35 cellular contexts compared by ENCODE assay signal in genomic region chr2:238640486-238640885, GRCh38.
"Had no signal": no experiment of that assay in that cellular context is flagged by ENCODE, and none has a peak within 500 bp of the region (broad histone marks: within the 10 kb centered on the region; RNA-seq: fewer than 3 reads in every experiment).

No MANE protein-coding gene starts in this region.

- H3K4me3 Mint-ChIP-seq: activated B cell treated with CpG ODN at 0.5 μM for 24 hours; activated CD8-positive, alpha-beta T cell treated with anti-CD3 and anti-CD28 coated beads for 36 hours; activated naive CD4-positive, alpha-beta T cell treated with anti-CD3 and anti-CD28 coated beads for 36 hours; activated T-cell treated with anti-CD3 and anti-CD28 coated beads, Interleukin-2, amount 50 U/mL, for 4 hours; activated T-helper 1 cell treated with anti-CD3 and anti-CD28 coated beads, Interleukin-12 subunit alpha, Interleukin-12 subunit beta, Interleukin-2, Interleukin-4 antibody, amounts not matched to agents 30 ng/mL and 10 ng/mL and 1 ng/mL, durations not matched to agents 14 hours and 24 hours and 36 hours had no signal

- H3K27me3 ChIP-seq: adrenal gland, body of pancreas, breast epithelium, Peyer's patch had no signal

- H3K27me3 Mint-ChIP-seq: activated B cell treated with CpG ODN at 0.5 μM for 24 hours had no signal

- H3K27ac Mint-ChIP-seq: activated B cell treated with CpG ODN at 0.5 μM for 24 hours; activated CD8-positive, alpha-beta T cell treated with anti-CD3 and anti-CD28 coated beads for 36 hours; activated naive CD4-positive, alpha-beta T cell treated with anti-CD3 and anti-CD28 coated beads for 36 hours; activated naive CD4-positive, alpha-beta T cell treated with anti-CD3 and anti-CD28 coated beads, Interleukin-2, amount 50 U/mL, for 72 hours; activated T-helper 1 cell treated with anti-CD3 and anti-CD28 coated beads, Interleukin-12 subunit alpha, Interleukin-12 subunit beta, Interleukin-2, Interleukin-4 antibody, amounts not matched to agents 30 ng/mL and 10 ng/mL and 1 ng/mL, durations not matched to agents 14 hours and 24 hours and 36 hours had no signal

- ATAC-seq: activated CD8-positive, alpha-beta T cell treated with anti-CD3 and anti-CD28 coated beads for 36 hours; activated naive CD4-positive, alpha-beta T cell treated with anti-CD3 and anti-CD28 coated beads, Interleukin-2, amount 50 U/mL, for 72 hours; activated T-cell treated with anti-CD3 and anti-CD28 coated beads, Interleukin-2, amount 50 U/mL, for 4 hours; body of pancreas; PC-3; Right ventricle myocardium inferior had no signal

- H3K27ac ChIP-seq: adrenal gland, body of pancreas, breast epithelium, Peyer's patch, RWPE1, VCaP had no signal

- H3K36me3 Mint-ChIP-seq: activated naive CD4-positive, alpha-beta T cell treated with anti-CD3 and anti-CD28 coated beads, Interleukin-2, amount 50 U/mL, for 72 hours had no signal

- H3K4me1 Mint-ChIP-seq: activated B cell treated with CpG ODN at 0.5 μM for 24 hours had no signal

- H3K9me3 ChIP-seq: adrenal gland, body of pancreas, breast epithelium, Peyer's patch had no signal

- H3K4me3 ChIP-seq: adrenal gland, body of pancreas, breast epithelium, Peyer's patch had no signal

- H3K4me1 ChIP-seq: body of pancreas, breast epithelium had no signal

- H3K36me3 ChIP-seq: adrenal gland, breast epithelium, Peyer's patch had no signal

- DNase-seq: activated B cell treated with CpG ODN at 0.5 μM for 24 hours; activated CD4-positive, alpha-beta T cell treated with anti-CD3 and anti-CD28 coated beads for 48 hours; activated CD4-positive, alpha-beta T cell treated with anti-CD3 and anti-CD28 coated beads, Interleukin-2, amount 50 U/mL, for 4 hours; activated CD4-positive, CD25-positive, alpha-beta regulatory T cell treated with anti-CD3 and anti-CD28 coated beads, Interleukin-2, amount 50 U/mL, for 72 hours; activated CD8-positive, alpha-beta T cell treated with anti-CD3 and anti-CD28 coated beads for 36 hours; activated gamma-delta T cell treated with Interleukin-2 at 50 U/mL for 16 hours; activated naive CD4-positive, alpha-beta T cell treated with anti-CD3 and anti-CD28 coated beads for 36 hours; activated T-cell treated with anti-CD3 and anti-CD28 coated beads for 4 hours; activated T-cell treated with anti-CD3 and anti-CD28 coated beads, Interleukin-2, amount 50 U/mL, for 4 hours; adrenal gland; body of pancreas; NCI-H1092 treated with DMSO at 0.1 percent for 48 hours; NCI-H1417; NCI-H146; NCI-H187; NCI-H2029 treated with DMSO at 0.1 percent for 48 hours; NCI-H2107; NCI-H2171; NCI-H510A; NCI-H526; NCI-H748 treated with DMSO at 0.1 percent for 48 hours; NK-92 treated with Interleukin-12 subunit alpha and Interleukin-12 subunit beta, amount 100 ng/mL, for 24 hours; PC-3; Peyer's patch; SIG-M5; SW 1271; T-helper 1 cell; T-helper 2 cell; T-helper 9 cell had no signal

- H3K9me3 Mint-ChIP-seq: activated B cell treated with CpG ODN at 0.5 μM for 24 hours; activated CD8-positive, alpha-beta T cell treated with anti-CD3 and anti-CD28 coated beads for 36 hours; activated naive CD4-positive, alpha-beta T cell treated with anti-CD3 and anti-CD28 coated beads for 36 hours; activated naive CD4-positive, alpha-beta T cell treated with anti-CD3 and anti-CD28 coated beads, Interleukin-2, amount 50 U/mL, for 72 hours; activated T-cell treated with anti-CD3 and anti-CD28 coated beads, Interleukin-2, amount 50 U/mL, for 4 hours; activated T-helper 1 cell treated with anti-CD3 and anti-CD28 coated beads, Interleukin-12 subunit alpha, Interleukin-12 subunit beta, Interleukin-2, Interleukin-4 antibody, amounts not matched to agents 30 ng/mL and 10 ng/mL and 1 ng/mL, durations not matched to agents 14 hours and 24 hours and 36 hours had no signal
